In the genomic region with DNA sequence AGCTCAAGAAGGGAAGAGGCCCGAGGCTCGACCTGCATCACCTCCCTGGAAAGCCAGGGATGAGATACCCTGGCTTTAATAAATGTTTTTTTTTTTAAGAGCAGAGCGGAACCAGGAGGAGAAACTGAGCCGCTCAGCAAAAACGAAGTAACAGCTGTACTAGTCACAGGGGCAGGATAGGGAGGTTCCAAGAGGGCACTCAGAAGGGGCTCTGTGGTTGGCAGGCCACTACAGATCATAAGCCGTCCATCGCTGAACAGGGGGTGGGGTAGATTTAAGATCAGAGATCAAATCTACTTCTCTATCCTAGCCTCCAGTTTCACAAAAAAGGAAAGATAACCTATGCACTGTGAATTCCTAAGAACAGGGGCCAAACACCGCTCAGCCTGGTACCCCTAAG, we compare ENCODE assay signal across 8 cellular contexts. TPM values are rescaled to one million over a fixed set of nuclear protein-coding genes. Genes with fewer than 3 reads are reported as not detected.
DNase-seq lines count a peak whose midpoint lies in the region; ATAC-seq and TF ChIP-seq lines count a peak whose summit lies in the region.

No MANE protein-coding gene starts in this region.

- no peak for TF ChIP-seq EP300 in tibial nerve (IDR thresholded peaks at IDR 0.05)

- peak overlapping the region; percentile 95 for H3K27ac Mint-ChIP-seq in MCF 10A (ENCODE audit: low read depth, unreplicated experiment)

- peaks cover 3% of the 10 kb centered on the region; the same call in 1 of the 2 replicates for H3F3A ChIP-seq in Loucy (ENCODE audit: low read depth)

- peak overlapping the region; percentile 87 for H3K4me3 Mint-ChIP-seq in MCF 10A (ENCODE audit: unreplicated experiment)

- peak overlapping the region; percentile 91 for H3K27ac ChIP-seq in lower lobe of right lung
- H3K27ac ChIP-seq in tibial nerve = peak overlapping the region; percentile 84 to 96 (median 93)

- H3K9me3 ChIP-seq in Loucy (ENCODE audit: insufficient read depth, low read depth, low read length) (no peaks in the 10 kb centered on the region), lower lobe of right lung (no peaks in the 10 kb centered on the region), tibial nerve (no peaks in the 10 kb centered on the region)

- peaks cover 27% of the 10 kb centered on the region for H3K4me1 ChIP-seq in Loucy (ENCODE audit: insufficient read depth, low read length, poor library complexity, severe bottlenecking)
- H3K4me1 ChIP-seq in lower lobe of right lung = peaks cover 23% of the 10 kb centered on the region
- H3K4me1 ChIP-seq in tibial nerve = peaks cover 0 to 20% (median 10%) of the 10 kb centered on the region in 4 donors

- H3K27me3 ChIP-seq in Loucy (ENCODE audit: insufficient read depth, low read length, poor library complexity, severe bottlenecking) (peaks cover 5% of the 10 kb centered on the region), lower lobe of right lung (ENCODE audit: low read depth) (no peaks in the 10 kb centered on the region), tibial nerve (no peaks in the 10 kb centered on the region)

- H3K36me3 Mint-ChIP-seq in MCF 10A (ENCODE audit: insufficient read depth, unreplicated experiment) = peaks cover 45% of the 10 kb centered on the region

- peak overlapping the region; percentile 94 for H3K9ac ChIP-seq in Loucy (ENCODE audit: low read depth, low read length, poor library complexity, severe bottlenecking)

- ATAC-seq in lower lobe of right lung = peak; percentile 12 to 29
- ATAC-seq in GM18519 (IDR thresholded peaks at IDR 0.05; ENCODE audit: low FRiP score, unreplicated experiment) = no peak

- no TSS peak for BruUV-seq in MCF 10A (replicated peaks; lab: Mats Ljungman, UMichigan)

- peaks cover 38% of the 10 kb centered on the region for H3K79me2 ChIP-seq in Loucy (ENCODE audit: insufficient read depth, low read length)

- TF ChIP-seq CTCF in Loucy (conservative IDR thresholded peaks at IDR 0.05; ENCODE audit: low read length) (no peak), MCF 10A (IDR thresholded peaks at IDR 0.05; ENCODE audit: unreplicated experiment) (no peak), lower lobe of right lung (IDR thresholded peaks at IDR 0.05) (no peak), tibial nerve (IDR thresholded peaks at IDR 0.05) (no peak)

- peaks cover 31% of the 10 kb centered on the region; the same call in 1 of the 2 replicates for H3K36me3 ChIP-seq in Loucy (ENCODE audit: insufficient read depth, low read length)
- peaks cover 40% of the 10 kb centered on the region for H3K36me3 ChIP-seq in lower lobe of right lung
- H3K36me3 ChIP-seq in tibial nerve = peaks cover 0 to 43% (median 26%) of the 10 kb centered on the region in 3 donors

- CTCF ChIA-PET in MCF 10A (lab: Yijun Ruan, JAX) = interaction anchor here (0.6 to 1.9 kb wide), 6 partner anchors 17 to 449 kb away, joined by 3 to 8 read pairs (median 4); no protein-coding TSS in a partner anchor

- DNase-seq in CD1c-positive myeloid dendritic cell (ENCODE audit: extremely low spot score) = peak; percentile 14
- no peak for DNase-seq in MCF 10A (ENCODE audit: unreplicated experiment)
- no peak for DNase-seq in lower lobe of right lung
- no peak for DNase-seq in tibial nerve (ENCODE audit: low spot score in 2 of 2)
- no peak for DNase-seq in SW 1271 (lab: John Stamatoyannopoulos, UW)
- DNase-seq in MV-4-11 (lab: John Stamatoyannopoulos, UW) = no peak

- peak overlapping the region; percentile 38; the same call in 1 of the 2 replicates for H2AFZ ChIP-seq in Loucy (ENCODE audit: low read length)

- peaks cover 5% of the 10 kb centered on the region for H3K4me1 Mint-ChIP-seq in MCF 10A (ENCODE audit: insufficient read depth, unreplicated experiment)

- H3K4me2 ChIP-seq in Loucy (ENCODE audit: low read depth, low read length, poor library complexity, severe bottlenecking) = peak overlapping the region; percentile 90

- no peak for TF ChIP-seq POLR2A in tibial nerve (IDR thresholded peaks at IDR 0.05)

- peak overlapping the region; percentile 93 for H3K4me3 ChIP-seq in Loucy (ENCODE audit: low read length, poor library complexity, severe bottlenecking)
- H3K4me3 ChIP-seq in lower lobe of right lung = peak overlapping the region; percentile 75
- peak overlapping the region; percentile 72 to 94 (median 84) for H3K4me3 ChIP-seq in tibial nerve

- H3K9me2 ChIP-seq in Loucy (replicated peaks; ENCODE audit: low read depth, low read length) = no peaks in the 10 kb centered on the region

- H3K27me3 Mint-ChIP-seq in MCF 10A (ENCODE audit: insufficient read depth, unreplicated experiment) = no peaks in the 10 kb centered on the region

- POLR2A ChIA-PET in MCF 10A (lab: Yijun Ruan, JAX) = interaction anchor here (0.6 to 3.7 kb wide), 23 partner anchors 13 to 1080 kb away, joined by 3 to 41 read pairs (median 4); partner anchors contain the start of genes FOXRED2, IFT27, MPST and MYH9

- H4K20me1 ChIP-seq in Loucy (ENCODE audit: insufficient read depth, low read length, poor library complexity, severe bottlenecking) = peaks cover 40% of the 10 kb centered on the region

- intact Hi-C loops in MCF 10A (cut with micrococcal nuclease) (loop anchor here (2.0 kb wide), 3 partner anchors 14 to 48 kb away; partner anchors contain the start of gene TXN2), lower lobe of right lung (cut with DNase I) (no loop called here)

- H3K9me3 Mint-ChIP-seq in MCF 10A (ENCODE audit: unreplicated experiment) = no peaks in the 10 kb centered on the region

- WGBS in tibial nerve, 2 donors = 5 to 7% methylated on average over 8 of the region's 8 CpGs

RNA-seq across cellular contexts. Expression of gene EIF3D, which starts 0.6 kb away (rescaled TPM):
- total RNA-seq in MCF 10A (2022) (258 and 306 TPM in 2 replicates), lower lobe of right lung (133 TPM), tibial nerve (100 to 1,000 TPM; 200 to 272 (median 238) TPM)

RNA-seq across cellular contexts. Expression of gene FOXRED2, which starts 21.5 kb away (rescaled TPM):
- total RNA-seq in MCF 10A (2022) (10.9 and 11.4 TPM in 2 replicates), lower lobe of right lung (13.2 TPM), tibial nerve (10 to 100 TPM in 3 of 4 donors, 1 to 10 TPM in 1; 3.1 to 13.7 (median 13.1) TPM)

RNA-seq across cellular contexts. Expression of gene TXN2, which starts 46.9 kb away (rescaled TPM):
- total RNA-seq in MCF 10A (2022) = 61.5 and 83.2 TPM in 2 replicates
- total RNA-seq in lower lobe of right lung = 56.4 TPM
- 10 to 100 TPM; 50.4 to 83.5 (median 68.0) TPM for total RNA-seq in tibial nerve
